17 cellular contexts compared by ENCODE assay signal in genomic region chr14:105416671-105417070, GRCh38. TPM values are rescaled to one million over a fixed set of nuclear protein-coding genes. Genes with fewer than 3 reads are reported as not detected.
DNase-seq lines count a peak whose midpoint lies in the region; ATAC-seq, FAIRE-seq and TF ChIP-seq lines count a peak whose summit lies in the region.
"Had no signal": no experiment of that assay in that cellular context is flagged by ENCODE, and none has a peak within 500 bp of the region (broad histone marks: within the 10 kb centered on the region; RNA-seq: fewer than 3 reads in every experiment).

No MANE protein-coding gene starts in this region.

- no peak for ATAC-seq in activated T-cell treated with anti-CD3 and anti-CD28 coated beads, Interleukin-2, amount 50 U/mL, for 4 hours
- ATAC-seq: K562, Right ventricle myocardium inferior had no signal

- H3K27ac Mint-ChIP-seq in immature natural killer cell = peak overlapping the region in 2 of 6 donors; percentile 56 to 57
- H3K27ac Mint-ChIP-seq in progenitor cell of endocrine pancreas = no peak overlapping the region

- H3K4me3 Mint-ChIP-seq in activated T-cell treated with anti-CD3 and anti-CD28 coated beads, Interleukin-2, amount 50 U/mL, for 4 hours = peak overlapping the region; percentile 33
- H3K4me3 Mint-ChIP-seq in immature natural killer cell (peak overlapping the region; percentile 39 to 73 (median 58)), progenitor cell of endocrine pancreas (ENCODE audit: low read depth) (peak overlapping the region; percentile 36)

- no peak for TF ChIP-seq CTCF in HEK293 (tag by site-specific recombination; IDR thresholded peaks at IDR 0.05)
- no peak for TF ChIP-seq CTCF in progenitor cell of endocrine pancreas (IDR thresholded peaks at IDR 0.05; ENCODE audit: unreplicated experiment)
- no peak for TF ChIP-seq CTCF in D721Med (IDR thresholded peaks at IDR 0.05; ENCODE audit: insufficient read depth, missing control alignments)

- no peak for DNase-seq in activated T-cell treated with anti-CD3 and anti-CD28 coated beads, Interleukin-2, amount 50 U/mL, for 4 hours
- no peak for DNase-seq in activated T-cell treated with anti-CD3 and anti-CD28 coated beads, Interleukin-2, amount 50 U/mL, for 48 hours
- no peak for DNase-seq in immature natural killer cell
- no peak for DNase-seq in progenitor cell of endocrine pancreas (ENCODE audit: low spot score, unreplicated experiment)
- DNase-seq in NOMO-1 (lab: John Stamatoyannopoulos, UW; ENCODE audit: unreplicated experiment in 2 of 2) = no peak
- DNase-seq in NCI-H1092 treated with DMSO at 0.1 percent for 48 hours (lab: John Stamatoyannopoulos, UW) = no peak
- no peak for DNase-seq in D721Med (ENCODE audit: insufficient read length, low spot score)
- DNase-seq: GF-D8, NCI-H1092, NCI-H187, NCI-H2171, NCI-H774 had no signal

- H3K9me3 ChIP-seq in HEK293 (ENCODE audit: control insufficient read depth, insufficient read depth, low read depth, low read length) = no peaks in the 10 kb centered on the region

- H3K27ac ChIP-seq in HEK293 (ENCODE audit: extremely low read depth, low read depth, low read length) = no peak overlapping the region

- H3K4me3 ChIP-seq in HEK293 (ENCODE audit: low read depth, low read length) = no peak overlapping the region
- H3K4me3 ChIP-seq: K562 had no signal

- peaks cover 0 to 6% of the 10 kb centered on the region in 2 experiments; a peak in 2 of 3 replicates for H3K36me3 ChIP-seq in HEK293 (ENCODE audit: control insufficient read depth in 2 of 2, insufficient read depth in 1 of 2, low read length in 2 of 2)

- peaks cover 6% of the 10 kb centered on the region for H3K4me1 ChIP-seq in HEK293 (ENCODE audit: control insufficient read depth, insufficient read depth, low read length)

- H3K27me3 Mint-ChIP-seq in activated T-cell treated with anti-CD3 and anti-CD28 coated beads, Interleukin-2, amount 50 U/mL, for 4 hours (ENCODE audit: low read depth) = peaks cover 16% of the 10 kb centered on the region
- peaks cover 7 to 13% (median 12%) of the 10 kb centered on the region in 3 donors for H3K27me3 Mint-ChIP-seq in immature natural killer cell (ENCODE audit: low read depth in 3 of 3)
- H3K27me3 Mint-ChIP-seq in progenitor cell of endocrine pancreas = peaks cover 17% of the 10 kb centered on the region

- no peaks in the 10 kb centered on the region for H3K36me3 Mint-ChIP-seq in activated T-cell treated with anti-CD3 and anti-CD28 coated beads, Interleukin-2, amount 50 U/mL, for 4 hours (ENCODE audit: insufficient read depth)
- H3K36me3 Mint-ChIP-seq in immature natural killer cell (no peaks in the 10 kb centered on the region), progenitor cell of endocrine pancreas (ENCODE audit: insufficient read depth) (peaks cover 3% of the 10 kb centered on the region)

- H3K4me1 Mint-ChIP-seq in activated T-cell treated with anti-CD3 and anti-CD28 coated beads, Interleukin-2, amount 50 U/mL, for 4 hours (ENCODE audit: low read depth) = peaks cover 16% of the 10 kb centered on the region
- H3K4me1 Mint-ChIP-seq in immature natural killer cell (peaks cover 18 to 21% of the 10 kb centered on the region in 2 donors), progenitor cell of endocrine pancreas (ENCODE audit: low read depth) (peaks cover 15% of the 10 kb centered on the region)

- POLR2A ChIA-PET in HEK293 (lab: Yijun Ruan, JAX) = no interaction called here

- CTCF ChIA-PET in HEK293 (lab: Yijun Ruan, JAX) = interaction anchor here (0.7 kb wide), 1 partner anchor 598 kb away, joined by 3 read pairs; no protein-coding TSS in a partner anchor

- FAIRE-seq in D721Med (lab: Jason Lieb, UNC) = no peak
- FAIRE-seq: A204.1, H1, K562 had no signal

- H3K9me3 Mint-ChIP-seq in activated T-cell treated with anti-CD3 and anti-CD28 coated beads, Interleukin-2, amount 50 U/mL, for 4 hours = no peaks in the 10 kb centered on the region
- H3K9me3 Mint-ChIP-seq in immature natural killer cell (no peaks in the 10 kb centered on the region), progenitor cell of endocrine pancreas (ENCODE audit: low read depth) (no peaks in the 10 kb centered on the region)

TF ChIP-seq in HEK293, 187 proteins besides CTCF, POLR2A, EP300 and RAD21 (continues in another document):
- TF ChIP-seq REPIN1 (tag by site-specific recombination; IDR thresholded peaks at IDR 0.05; ENCODE audit: low read depth) (no peak), ZNF169 (tag by site-specific recombination; IDR thresholded peaks at IDR 0.05) (no peak), ZNF404 (tag by site-specific recombination; IDR thresholded peaks at IDR 0.05) (no peak), ZNF561 (tag by site-specific recombination; IDR thresholded peaks at IDR 0.05; ENCODE audit: borderline replicate concordance) (no peak), ZIC2 (tag by site-specific recombination; IDR thresholded peaks at IDR 0.05) (no peak), ZNF670 (tag by site-specific recombination; IDR thresholded peaks at IDR 0.05; ENCODE audit: low read depth) (no peak), ZNF341 (tag by site-specific recombination; IDR thresholded peaks at IDR 0.05; ENCODE audit: low read depth) (no peak), ZNF792 (tag by site-specific recombination; IDR thresholded peaks at IDR 0.05) (no peak), ZNF623 (tag by site-specific recombination; IDR thresholded peaks at IDR 0.05) (peak; percentile 62), KLF8 (tag by site-specific recombination; IDR thresholded peaks at IDR 0.05) (no peak), ZNF513 (tag by site-specific recombination; IDR thresholded peaks at IDR 0.05) (no peak), GLIS1 (tag by site-specific recombination; IDR thresholded peaks at IDR 0.05) (no peak), GLI2 (tag by site-specific recombination; IDR thresholded peaks at IDR 0.05; ENCODE audit: borderline replicate concordance, low read depth) (no peak; the same call in 1 of the 2 replicates), ZBTB8A (tag by site-specific recombination; IDR thresholded peaks at IDR 0.05) (peak; percentile 46; the same call in 1 of the 2 replicates), ZNF133 (tag by site-specific recombination; IDR thresholded peaks at IDR 0.05) (no peak)
- TF ChIP-seq, protein P1, sequence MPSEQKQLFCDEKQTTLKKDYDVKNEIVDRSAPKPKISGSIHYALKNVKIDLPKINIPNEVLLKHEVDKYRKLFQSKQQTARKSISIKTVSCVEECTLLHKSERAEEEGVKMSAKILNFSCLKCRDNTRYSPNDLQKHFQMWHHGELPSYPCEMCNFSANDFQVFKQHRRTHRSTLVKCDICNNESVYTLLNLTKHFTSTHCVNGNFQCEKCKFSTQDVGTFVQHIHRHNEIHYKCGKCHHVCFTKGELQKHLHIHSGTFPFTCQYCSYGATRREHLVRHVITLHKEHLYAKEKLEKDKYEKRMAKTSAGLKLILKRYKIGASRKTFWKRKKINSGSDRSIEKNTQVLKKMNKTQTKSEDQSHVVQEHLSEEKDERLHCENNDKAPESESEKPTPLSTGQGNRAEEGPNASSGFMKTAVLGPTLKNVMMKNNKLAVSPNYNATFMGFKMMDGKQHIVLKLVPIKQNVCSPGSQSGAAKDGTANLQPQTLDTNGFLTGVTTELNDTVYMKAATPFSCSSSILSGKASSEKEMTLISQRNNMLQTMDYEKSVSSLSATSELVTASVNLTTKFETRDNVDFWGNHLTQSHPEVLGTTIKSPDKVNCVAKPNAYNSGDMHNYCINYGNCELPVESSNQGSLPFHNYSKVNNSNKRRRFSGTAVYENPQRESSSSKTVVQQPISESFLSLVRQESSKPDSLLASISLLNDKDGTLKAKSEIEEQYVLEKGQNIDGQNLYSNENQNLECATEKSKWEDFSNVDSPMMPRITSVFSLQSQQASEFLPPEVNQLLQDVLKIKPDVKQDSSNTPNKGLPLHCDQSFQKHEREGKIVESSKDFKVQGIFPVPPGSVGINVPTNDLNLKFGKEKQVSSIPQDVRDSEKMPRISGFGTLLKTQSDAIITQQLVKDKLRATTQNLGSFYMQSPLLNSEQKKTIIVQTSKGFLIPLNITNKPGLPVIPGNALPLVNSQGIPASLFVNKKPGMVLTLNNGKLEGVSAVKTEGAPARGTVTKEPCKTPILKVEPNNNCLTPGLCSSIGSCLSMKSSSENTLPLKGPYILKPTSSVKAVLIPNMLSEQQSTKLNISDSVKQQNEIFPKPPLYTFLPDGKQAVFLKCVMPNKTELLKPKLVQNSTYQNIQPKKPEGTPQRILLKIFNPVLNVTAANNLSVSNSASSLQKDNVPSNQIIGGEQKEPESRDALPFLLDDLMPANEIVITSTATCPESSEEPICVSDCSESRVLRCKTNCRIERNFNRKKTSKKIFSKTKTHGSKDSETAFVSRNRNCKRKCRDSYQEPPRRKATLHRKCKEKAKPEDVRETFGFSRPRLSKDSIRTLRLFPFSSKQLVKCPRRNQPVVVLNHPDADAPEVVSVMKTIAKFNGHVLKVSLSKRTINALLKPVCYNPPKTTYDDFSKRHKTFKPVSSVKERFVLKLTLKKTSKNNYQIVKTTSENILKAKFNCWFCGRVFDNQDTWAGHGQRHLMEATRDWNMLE (tag by site-specific recombination; conservative IDR thresholded peaks at IDR 0.05; ENCODE audit: low read depth) = peak; percentile 74; the same call in 1 of the 2 replicates

RNA-seq across cellular contexts. Expression of gene MTA1, which starts 3.0 kb away (rescaled TPM):
- 100 to 1,000 TPM; 154 to 166 (median 154) TPM for total RNA-seq in activated T-cell treated with anti-CD3 and anti-CD28 coated beads, Interleukin-2, amount 50 U/mL, for 4 hours
- polyA plus RNA-seq in immature natural killer cell = 1 to 10 TPM in 2 of 3 donors, under 1 TPM in 1; 0.82 to 3.0 (median 2.8) TPM
- 227 and 238 TPM in 2 replicates for total RNA-seq in progenitor cell of endocrine pancreas

RNA-seq across cellular contexts. Expression of gene TEX22, which starts 18.3 kb away (rescaled TPM):
- 1 to 10 TPM in 2 of 3 donors, under 1 TPM in 1; 0.71 to 1.7 (median 1.2) TPM for total RNA-seq in activated T-cell treated with anti-CD3 and anti-CD28 coated beads, Interleukin-2, amount 50 U/mL, for 4 hours
- 1 to 10 TPM in 1 of 3 donors, under 1 TPM in 2; 0.52 to 1.0 (median 0.79) TPM for polyA plus RNA-seq in immature natural killer cell
- 2.4 and 3.5 TPM in 2 replicates for total RNA-seq in progenitor cell of endocrine pancreas

RNA-seq across cellular contexts. Expression of gene CRIP2, which starts 58.0 kb away (rescaled TPM):
- total RNA-seq in activated T-cell treated with anti-CD3 and anti-CD28 coated beads, Interleukin-2, amount 50 U/mL, for 4 hours = 1 to 10 TPM in 1 of 3 donors, under 1 TPM in 2; 0.90 to 1.4 (median 0.91) TPM
- 10 to 100 TPM in 2 of 3 donors, 1 to 10 TPM in 1; 5.7 to 30.2 (median 18.1) TPM for polyA plus RNA-seq in immature natural killer cell
- total RNA-seq in progenitor cell of endocrine pancreas = 17.0 and 19.6 TPM in 2 replicates
